In genomic region chr10:99676435-99676834, GRCh38 we compare ENCODE assay signal across 1 cellular context.
A peak's percentile ranks its signal among the peaks of the same experiment; 100 is the strongest.
TF ChIP-seq lines count a peak whose summit lies in the region.

No MANE protein-coding gene starts in this region.

TF ChIP-seq in K562, 482 proteins besides CTCF, POLR2A, EP300 and RAD21:
- TF ChIP-seq ZNF592 (IDR thresholded peaks at IDR 0.05) (no peak), PBX2 (CRISPR knock-in tag; IDR thresholded peaks at IDR 0.05; ENCODE audit: low read depth) (no peak), PBX2 (tag; conservative IDR thresholded peaks at IDR 0.05; ENCODE audit: low read depth) (peak; percentile 36; the same call in 1 of the 2 replicates), PKNOX1 (IDR thresholded peaks at IDR 0.05) (peak; percentile 29; the same call in 1 of the 2 replicates)
